Comparison of ENCODE assay signal across 15 cellular contexts in genomic region chr19:23855676-23856075, GRCh38.
"Had no signal": no experiment of that assay in that cellular context is flagged by ENCODE, and none has a peak within 500 bp of the region (broad histone marks: within the 10 kb centered on the region; RNA-seq: fewer than 3 reads in every experiment).

No MANE protein-coding gene starts in this region.

- H3K4me1 ChIP-seq: breast epithelium, esophagus squamous epithelium, left lung, psoas muscle, spleen had no signal

- H3K27ac ChIP-seq: breast epithelium, esophagus squamous epithelium, left lung, psoas muscle, spleen had no signal

- H3K27me3 ChIP-seq: breast epithelium, esophagus squamous epithelium, left lung, spleen had no signal

- FAIRE-seq: endometrium had no signal

- ATAC-seq: activated T-cell treated with anti-CD3 and anti-CD28 coated beads, Interleukin-2, amount 50 U/mL, for 4 hours; left lung; psoas muscle; sciatic nerve; stimulated activated memory B cell treated with anti-CD40 and anti-IgM and Interleukin-4, amounts not matched to agents 10 μg/mL and 1 μg/mL and 100 μg/mL, for 72 hours had no signal

- H3K4me3 ChIP-seq: breast epithelium, esophagus squamous epithelium, left lung, psoas muscle, spleen had no signal

- H3K36me3 ChIP-seq: breast epithelium, esophagus squamous epithelium, left lung, spleen had no signal

- DNase-seq: activated CD4-positive, alpha-beta memory T cell treated with anti-CD3 and anti-CD28 coated beads for 36 hours; activated naive CD8-positive, alpha-beta T cell treated with anti-CD3 and anti-CD28 coated beads, Interleukin-2, amount 10 ng/mL, durations not matched to agents 7 days and 5 days; activated T-cell treated with anti-CD3 and anti-CD28 coated beads, Interleukin-2, amount 50 U/mL, for 4 hours; aorta; esophagus squamous epithelium; foreskin fibroblast; glutamatergic neuron; left lung; psoas muscle; spleen; stimulated activated CD4-positive, alpha-beta T cell treated with anti-CD3 and anti-CD28 coated beads, Interleukin-1b, Interleukin-23, amount 100 ng/mL, for 48 hours had no signal
